Comparison of ENCODE assay signal across 9 cellular contexts in the genomic region with DNA sequence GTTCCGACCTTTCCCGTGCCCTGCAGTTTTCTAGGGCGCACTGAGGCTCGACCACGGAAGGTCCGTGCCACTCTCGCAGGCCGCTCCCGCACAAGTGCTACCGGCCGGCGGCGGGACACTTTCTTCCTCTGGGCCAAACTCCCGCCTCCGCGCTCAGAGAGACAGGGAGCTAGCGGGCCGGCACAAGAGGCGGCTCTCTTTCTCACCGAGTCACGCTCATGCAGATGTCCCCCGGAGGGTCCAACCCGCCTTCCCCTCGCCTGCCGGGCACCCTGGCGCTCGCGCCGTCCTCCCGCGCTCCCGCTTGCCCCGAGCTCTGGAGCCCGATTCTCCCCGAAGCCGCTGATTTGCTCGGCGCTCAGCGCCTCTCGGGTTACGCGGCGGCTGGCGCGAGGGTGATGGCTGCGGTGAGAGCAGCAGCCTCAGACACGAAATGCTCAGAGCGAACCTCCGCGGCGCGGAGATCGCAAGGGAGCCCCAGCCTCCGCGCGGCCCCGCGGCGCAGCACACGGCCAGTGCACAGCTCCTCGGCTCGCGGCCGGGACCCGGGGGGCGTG. TPM values are rescaled to one million over a fixed set of nuclear protein-coding genes. Genes with fewer than 3 reads are reported as not detected.
DNase-seq lines count a peak whose midpoint lies in the region; ATAC-seq, FAIRE-seq and TF ChIP-seq lines count a peak whose summit lies in the region.
"Had no signal": no experiment of that assay in that cellular context is flagged by ENCODE, and none has a peak within 500 bp of the region (broad histone marks: within the 10 kb centered on the region; RNA-seq: fewer than 3 reads in every experiment).

No MANE protein-coding gene starts in this region.

- H3K4me3 ChIP-seq in AG04450 (ENCODE audit: low read depth, low read length) (peak overlapping the region; percentile 41), bronchial epithelial cell (ENCODE audit: low read depth, low read length) (peak overlapping the region; percentile 22), keratinocyte (ENCODE audit: control insufficient read depth in 2 of 3, extremely low read depth in 1 of 3, insufficient read depth in 2 of 3, low read depth in 1 of 3, low read length in 3 of 3) (peak overlapping the region; percentile 13 to 58 (median 58))

- CTCF ChIA-PET in AG04450 (lab: Charles Lee), result interaction anchor here (0.9 to 3.4 kb wide), 19 partner anchors 9 to 360 kb away, joined by 3 to 28 read pairs (median 8); no protein-coding TSS in a partner anchor

- no peaks in the 10 kb centered on the region; the same call in 1 of the 2 replicates for H3K9me3 ChIP-seq in AG04450 (ENCODE audit: control insufficient read depth, insufficient read depth, low read length)
- H3K9me3 ChIP-seq in keratinocyte (ENCODE audit: control insufficient read depth, low read depth, low read length), result no peaks in the 10 kb centered on the region

- no peaks in the 10 kb centered on the region for H3K36me3 ChIP-seq in bronchial epithelial cell (ENCODE audit: control insufficient read depth, insufficient read depth, low read length)
- H3K36me3 ChIP-seq in keratinocyte (ENCODE audit: control insufficient read depth in 2 of 2, extremely low read depth in 1 of 2, insufficient read depth in 2 of 2, low read length in 2 of 2), result no peaks in the 10 kb centered on the region

- peaks cover 25% of the 10 kb centered on the region for H3K4me1 ChIP-seq in keratinocyte (ENCODE audit: control insufficient read depth, extremely low read depth, insufficient read depth, low read length)

- H3K4me2 ChIP-seq in keratinocyte (ENCODE audit: control insufficient read depth, extremely low read depth, insufficient read depth, low read depth, low read length), result peak overlapping the region; percentile 68

- no peak overlapping the region for H3K9ac ChIP-seq in keratinocyte (ENCODE audit: control insufficient read depth, extremely low read depth, insufficient read depth, low read length)

- H3K27ac ChIP-seq in AG04450 (ENCODE audit: low read depth, low read length), result no peak overlapping the region
- H3K27ac ChIP-seq in keratinocyte (ENCODE audit: control insufficient read depth, insufficient read depth, low read length), result no peak overlapping the region

- dilution Hi-C loops in keratinocyte (cut with MboI; ENCODE audit: extremely low pct_ligation_motif_present, low sequenced_read_pairs), result no loop called here

- peak overlapping the region; percentile 44 for H2AFZ ChIP-seq in keratinocyte (ENCODE audit: control insufficient read depth, low read length)

- peak; percentile 11 for DNase-seq in AG04450 (ENCODE audit: low read depth, low spot score)
- DNase-seq in NCI-H510A treated with DMSO at 0.1 percent for 48 hours (lab: John Stamatoyannopoulos, UW), result peak; percentile 6
- DNase-seq in bronchial epithelial cell (ENCODE audit: low read depth), result peak; percentile 21
- no peak for DNase-seq in keratinocyte (ENCODE audit: low read depth, low spot score)
- peak; percentile 21 for DNase-seq in stimulated activated CD4-positive, alpha-beta T cell treated with anti-CD3 and anti-CD28 coated beads, Interleukin-1b, Interleukin-23, amount 100 ng/mL, for 48 hours
- no peak for DNase-seq in NOMO-1 treated with DMSO at 0.1 percent for 48 hours (lab: John Stamatoyannopoulos, UW; ENCODE audit: unreplicated experiment)
- no peak for DNase-seq in HUDEP-2 (lab: John Stamatoyannopoulos, UW; ENCODE audit: unreplicated experiment in 76 of 76)

- ATAC-seq in GM18867 (IDR thresholded peaks at IDR 0.05; ENCODE audit: unreplicated experiment), result peak; percentile 50

- H3K27me3 ChIP-seq in AG04450 (ENCODE audit: control insufficient read depth, insufficient read depth, low read length), result peaks cover 82% of the 10 kb centered on the region
- H3K27me3 ChIP-seq in bronchial epithelial cell (ENCODE audit: control insufficient read depth, insufficient read depth, low read length), result peaks cover 27% of the 10 kb centered on the region
- peaks cover 57% of the 10 kb centered on the region for H3K27me3 ChIP-seq in keratinocyte (ENCODE audit: control insufficient read depth, extremely low read depth, insufficient read depth, low read length)

- H3K9me1 ChIP-seq in keratinocyte (ENCODE audit: control insufficient read depth, extremely low read depth, insufficient read depth, low read length), result no peaks in the 10 kb centered on the region

- POLR2A ChIA-PET in AG04450 (lab: Yijun Ruan, JAX), result interaction anchor here (1.1 kb wide), 1 partner anchor 305 kb away, joined by 3 read pairs; no protein-coding TSS in a partner anchor

- H4K20me1 ChIP-seq in keratinocyte (ENCODE audit: control insufficient read depth, extremely low read depth, insufficient read depth, low read length), result no peaks in the 10 kb centered on the region

- no peak for TF ChIP-seq CTCF in AG04450 (IDR thresholded peaks at IDR 0.05; ENCODE audit: low read depth, low read length)
- TF ChIP-seq CTCF in bronchial epithelial cell (IDR thresholded peaks at IDR 0.05; ENCODE audit: insufficient read depth, low read length, severe bottlenecking), result no peak
- no peak for TF ChIP-seq CTCF in keratinocyte (optimal IDR thresholded peaks at IDR 0.05 in 1 of 3, IDR thresholded peaks at IDR 0.05 in 1 of 3, conservative IDR thresholded peaks at IDR 0.05 in 1 of 3; ENCODE audit: extremely low read depth in 1 of 3, insufficient read depth in 2 of 3, low read length in 3 of 3)

- no peaks in the 10 kb centered on the region for H3K79me2 ChIP-seq in keratinocyte (ENCODE audit: control insufficient read depth, insufficient read depth, low read length)

- no peak for FAIRE-seq in bronchial epithelial cell (lab: Jason Lieb, UNC)
- FAIRE-seq in keratinocyte (lab: Jason Lieb, UNC), result no peak

RNA-seq across cellular contexts. Expression of a gene that starts 1.0 kb away (rescaled TPM):
- polyA plus RNA-seq in AG04450 (2011; rRNA removed) (not detected in 2 replicates), keratinocyte (0.08 to 0.18 TPM in 2 of 3 replicates, not detected in the other)
- not detected in 2 replicates for polyA minus RNA-seq in AG04450 (2011; rRNA and poly(A)+ RNA removed)
- total RNA-seq in bronchial epithelial cell, result not detected in 2 replicates
- not detected for polyA plus RNA-seq in keratinocyte (2011; ENCODE audit: low read depth)
- not detected in 2 replicates for polyA plus RNA-seq in keratinocyte (2011; cell fraction: cytosol; rRNA removed)
- polyA plus RNA-seq in keratinocyte (2011; cell fraction: nucleus; rRNA removed), result not detected in 2 replicates
- not detected in 2 replicates for polyA plus RNA-seq in keratinocyte (2012; ENCODE audit: low replicate concordance)
- not detected in 3 replicates for polyA minus RNA-seq in keratinocyte
- not detected for polyA minus RNA-seq in keratinocyte (2011; cell fraction: cytosol; rRNA and poly(A)+ RNA removed)
- polyA minus RNA-seq in keratinocyte (2011; cell fraction: nucleus; rRNA and poly(A)+ RNA removed), result not detected in 2 replicates
- total RNA-seq: dermis microvascular lymphatic vessel endothelial cell had no signal

Comparison
In these comparisons a context has a peak if more than half of its experiments do, and no peak if none do; other contexts are left out.
1. DNase-seq: peak in AG04450 (single experiment), NCI-H510A treated with DMSO at 0.1 percent for 48 hours (single experiment), bronchial epithelial cell (single experiment) and stimulated activated CD4-positive, alpha-beta T cell treated with anti-CD3 and anti-CD28 coated beads, Interleukin-1b, Interleukin-23, amount 100 ng/mL, for 48 hours (single experiment); none in keratinocyte (single experiment), NOMO-1 treated with DMSO at 0.1 percent for 48 hours (single experiment) and HUDEP-2 (0 of 76).
2. Peak in every context shown above with its lines, with median percentiles within 50 percentile points of each other: H3K4me3 ChIP-seq.